Comparison of ENCODE assay signal across 1 cellular context in the genomic region with DNA sequence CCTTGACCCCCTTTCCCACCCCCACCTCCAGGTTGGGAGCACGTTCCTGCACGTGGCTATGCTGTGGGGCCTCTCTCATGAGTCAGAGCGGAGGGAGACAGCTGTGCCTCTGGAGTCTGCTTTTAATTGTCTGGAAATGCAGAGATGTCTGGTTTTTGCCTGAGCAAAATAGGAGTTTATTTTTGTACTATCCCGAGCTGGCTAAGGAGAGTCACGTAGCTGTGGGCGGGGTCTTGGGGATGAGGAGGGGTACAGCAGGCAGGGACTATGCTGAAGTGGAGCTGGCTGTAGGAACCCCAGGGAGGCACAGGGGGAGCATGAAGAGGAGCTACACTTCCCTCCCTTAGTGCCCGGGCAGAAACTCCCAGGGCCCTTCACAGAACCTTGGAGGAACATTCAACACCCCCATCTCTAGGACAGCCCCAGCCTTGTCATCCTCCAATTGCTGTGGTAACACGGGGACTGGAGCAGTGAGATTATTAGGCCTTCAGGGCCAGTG.
A peak's percentile ranks its signal among the peaks of the same experiment; 100 is the strongest.
TF ChIP-seq lines count a peak whose summit lies in the region.

No MANE protein-coding gene starts in this region.

TF ChIP-seq in IMR-90, 13 proteins besides CTCF, POLR2A, EP300 and RAD21:
- peak; percentile 91 for TF ChIP-seq FOS (IDR thresholded peaks at IDR 0.05; ENCODE audit: low read depth, low read length)
- peak; percentile 54 for TF ChIP-seq RCOR1 (IDR thresholded peaks at IDR 0.05; ENCODE audit: insufficient replicate concordance, low read length)
- TF ChIP-seq MAFK (IDR thresholded peaks at IDR 0.05; ENCODE audit: low read depth, low read length): no peak
- TF ChIP-seq MAZ (IDR thresholded peaks at IDR 0.05; ENCODE audit: borderline replicate concordance, low read depth, low read length): peak; percentile 77; the same call in 1 of the 2 replicates
- TF ChIP-seq, protein P1, sequence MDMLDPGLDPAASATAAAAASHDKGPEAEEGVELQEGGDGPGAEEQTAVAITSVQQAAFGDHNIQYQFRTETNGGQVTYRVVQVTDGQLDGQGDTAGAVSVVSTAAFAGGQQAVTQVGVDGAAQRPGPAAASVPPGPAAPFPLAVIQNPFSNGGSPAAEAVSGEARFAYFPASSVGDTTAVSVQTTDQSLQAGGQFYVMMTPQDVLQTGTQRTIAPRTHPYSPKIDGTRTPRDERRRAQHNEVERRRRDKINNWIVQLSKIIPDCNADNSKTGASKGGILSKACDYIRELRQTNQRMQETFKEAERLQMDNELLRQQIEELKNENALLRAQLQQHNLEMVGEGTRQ (IDR thresholded peaks at IDR 0.05; ENCODE audit: low read depth, low read length): peak; percentile 76
- no peak for TF ChIP-seq CHD1 (IDR thresholded peaks at IDR 0.05; ENCODE audit: low read depth, low read length)
- TF ChIP-seq ELK1 (IDR thresholded peaks at IDR 0.05; ENCODE audit: borderline replicate concordance, low read depth, low read length): no peak
- no peak for TF ChIP-seq MXI1 (IDR thresholded peaks at IDR 0.05; ENCODE audit: borderline replicate concordance, low read depth, low read length)
- TF ChIP-seq BHLHE40 (IDR thresholded peaks at IDR 0.05; ENCODE audit: low read depth, low read length): peak; percentile 99
- TF ChIP-seq SMC3 (IDR thresholded peaks at IDR 0.05; ENCODE audit: low read depth, low read length): peak; percentile 20; the same call in 1 of the 2 replicates
- no peak for TF ChIP-seq CEBPB (IDR thresholded peaks at IDR 0.05; ENCODE audit: low read depth, low read length)
- no peak; the same call in 1 of the 2 replicates for TF ChIP-seq NFE2L2 (IDR thresholded peaks at IDR 0.05; ENCODE audit: low read depth, low read length)
- no peak for TF ChIP-seq RFX5 (IDR thresholded peaks at IDR 0.05; ENCODE audit: low read depth, low read length)
